In genomic region chr11:72013765-72014711, GRCh38 we compare ENCODE assay signal across 12 cellular contexts. TPM values are rescaled to one million over a fixed set of nuclear protein-coding genes. Genes with fewer than 3 reads are reported as not detected.
DNase-seq lines count a peak whose midpoint lies in the region; ATAC-seq, FAIRE-seq and TF ChIP-seq lines count a peak whose summit lies in the region.
"Had no signal": no experiment of that assay in that cellular context is flagged by ENCODE, and none has a peak within 500 bp of the region (broad histone marks: within the 10 kb centered on the region; RNA-seq: fewer than 3 reads in every experiment).

No MANE protein-coding gene starts in this region.

- TF ChIP-seq RAD21 in A549 (conservative IDR thresholded peaks at IDR 0.05 in 1 of 2, IDR thresholded peaks at IDR 0.05 in 1 of 2) (no peak), IMR-90 (IDR thresholded peaks at IDR 0.05; ENCODE audit: low read length) (no peak), H1 (IDR thresholded peaks at IDR 0.05 in 1 of 2, conservative IDR thresholded peaks at IDR 0.05 in 1 of 2; ENCODE audit: low read depth in 2 of 2, low read length in 2 of 2) (no peak)

- no peak overlapping the region for H3K14ac ChIP-seq in IMR-90 (replicated peaks; ENCODE audit: low read depth, low read length)
- no peak overlapping the region for H3K14ac ChIP-seq in H1 (ENCODE audit: insufficient read length)

- dilution Hi-C loops in IMR-90 (cut with HindIII; ENCODE audit: low sequenced_read_pairs, unreplicated experiment) = no loop called here

- H3K4me3 Mint-ChIP-seq in natural killer cell = peak overlapping the region; percentile 9
- H3K4me3 Mint-ChIP-seq: activated B cell treated with CpG ODN at 0.5 μM for 24 hours; CD4-positive, CD25-positive, alpha-beta regulatory T cell had no signal

- no peak overlapping the region for H3K9ac ChIP-seq in IMR-90 (ENCODE audit: low read depth, low read length)
- no peak overlapping the region for H3K9ac ChIP-seq in H1 (replicated peaks in 1 of 4; ENCODE audit: extremely low read depth in 1 of 4, low read depth in 3 of 4, low read length in 3 of 4)

- peaks cover 47% of the 10 kb centered on the region for H3K36me3 Mint-ChIP-seq in natural killer cell

- H3K56ac ChIP-seq in IMR-90 (ENCODE audit: extremely low read depth, insufficient read depth, low read length) = no peak overlapping the region
- no peak overlapping the region for H3K56ac ChIP-seq in H1 (replicated peaks; ENCODE audit: insufficient read length, low read depth, low read length)

- no peak overlapping the region for H4K5ac ChIP-seq in IMR-90 (ENCODE audit: low read depth, low read length)
- H4K5ac ChIP-seq in H1 (ENCODE audit: insufficient read length, low read depth, low read length) = no peak overlapping the region

- no peaks in the 10 kb centered on the region for H3K27me3 Mint-ChIP-seq in natural killer cell (ENCODE audit: low read depth in 2 of 2)
- H3K27me3 Mint-ChIP-seq: activated B cell treated with CpG ODN at 0.5 μM for 24 hours; CD4-positive, CD25-positive, alpha-beta regulatory T cell had no signal

- peaks cover 13 to 18% of the 10 kb centered on the region in 2 donors for H3K4me1 Mint-ChIP-seq in natural killer cell
- H3K4me1 Mint-ChIP-seq: activated B cell treated with CpG ODN at 0.5 μM for 24 hours had no signal

- H4K91ac ChIP-seq in IMR-90 (ENCODE audit: insufficient read depth, low read depth, low read length) (no peak overlapping the region), H1 (replicated peaks; ENCODE audit: insufficient read length, low read length) (no peak overlapping the region)

- H3K36me3 ChIP-seq in IMR-90 (ENCODE audit: control insufficient read depth, insufficient read depth, low read length) = peaks cover 97% of the 10 kb centered on the region
- H3K36me3 ChIP-seq in H1 (ENCODE audit: control insufficient read depth in 2 of 4, insufficient read depth in 4 of 4, low read length in 3 of 4) = peaks cover 54 to 83% (median 75%) of the 10 kb centered on the region in 4 experiments

- no peaks in the 10 kb centered on the region for H3K27me3 ChIP-seq in IMR-90 (ENCODE audit: control insufficient read depth, insufficient read depth, low read length)
- no peaks in the 10 kb centered on the region for H3K27me3 ChIP-seq in H1 (replicated peaks in 1 of 4; ENCODE audit: control insufficient read depth in 3 of 4, extremely low read depth in 1 of 4, insufficient read depth in 3 of 4, low read length in 3 of 4)

- H2BK15ac ChIP-seq in IMR-90 (ENCODE audit: low read depth, low read length) (no peak overlapping the region), H1 (ENCODE audit: low read length) (0 out of 2 replicates have a peak overlapping the region, but pooled peaks have one; percentile 72)

- 0 out of 2 replicates have a peak, but pooled peaks cover 5% of the 10 kb centered on the region for H3K9me1 ChIP-seq in IMR-90 (ENCODE audit: insufficient read depth, low read length)

- H2AK5ac ChIP-seq in IMR-90 (ENCODE audit: low read depth, low read length) (no peak overlapping the region), H1 (ENCODE audit: low read depth, low read length) (no peak overlapping the region)

- peak overlapping the region; percentile 33 for H2AK9ac ChIP-seq in IMR-90 (replicated peaks; ENCODE audit: low read depth, low read length, poor library complexity)

- H3K23ac ChIP-seq in IMR-90 (ENCODE audit: low read depth, low read length) (no peak overlapping the region), H1 (ENCODE audit: insufficient read length) (no peak overlapping the region)

- H2BK20ac ChIP-seq in IMR-90 (ENCODE audit: low read depth, low read length) (no peak overlapping the region), H1 (ENCODE audit: low read length) (no peak overlapping the region)

- H3K9me3 Mint-ChIP-seq in natural killer cell = no peaks in the 10 kb centered on the region
- H3K9me3 Mint-ChIP-seq: activated B cell treated with CpG ODN at 0.5 μM for 24 hours; CD4-positive, CD25-positive, alpha-beta regulatory T cell had no signal

- TF ChIP-seq EP300 in A549 (IDR thresholded peaks at IDR 0.05) = no peak
- TF ChIP-seq EP300 in H1 (IDR thresholded peaks at IDR 0.05; ENCODE audit: borderline replicate concordance in 1 of 2, low read depth in 2 of 2, low read length in 2 of 2) = no peak

- H3K27ac ChIP-seq in A549 (peak overlapping the region; percentile 28 to 68; a peak in 3 of 6 replicates), IMR-90 (ENCODE audit: insufficient read depth, low read length) (no peak overlapping the region), H1 (ENCODE audit: low read depth, low read length) (no peak overlapping the region)

- peaks cover 30% of the 10 kb centered on the region for H3K4me1 ChIP-seq in A549
- H3K4me1 ChIP-seq in IMR-90 (ENCODE audit: control insufficient read depth, insufficient read depth, low read length) = no peaks in the 10 kb centered on the region
- H3K4me1 ChIP-seq in H1 (replicated peaks in 1 of 4; ENCODE audit: control insufficient read depth in 3 of 4, insufficient read depth in 4 of 4, low read length in 3 of 4) = no peaks in the 10 kb centered on the region

- H4K8ac ChIP-seq in IMR-90 (ENCODE audit: low read depth in 2 of 2, low read length in 2 of 2) (no peak overlapping the region), H1 (ENCODE audit: extremely low read depth, insufficient read depth, low read length) (no peak overlapping the region)

- H3K23me2 ChIP-seq in H1 (ENCODE audit: low read depth, low read length) = no peaks in the 10 kb centered on the region

- BruUV-seq in IMR-90 (replicated peaks; lab: Mats Ljungman, UMichigan) = no TSS peak

- no peak for TF ChIP-seq POLR2A in A549 (IDR thresholded peaks at IDR 0.05; ENCODE audit: low read length)
- no peak for TF ChIP-seq POLR2A in IMR-90 (IDR thresholded peaks at IDR 0.05; ENCODE audit: low read depth, low read length)
- TF ChIP-seq POLR2A in H1 (IDR thresholded peaks at IDR 0.05; ENCODE audit: control extremely low read depth in 1 of 2, low read depth in 2 of 2, low read length in 2 of 2) = no peak

- H2BK12ac ChIP-seq in H1 (ENCODE audit: low read depth, low read length) = no peak overlapping the region

- DNase-seq in A549 (ENCODE audit: low read depth in 1 of 2, low spot score in 1 of 2) (no peak), IMR-90 (no peak), H1 (ENCODE audit: low read depth in 1 of 2, low spot score in 2 of 2) (no peak), natural killer cell (no peak), dedifferentiated amniotic fluid mesenchymal stem cell (ENCODE audit: extremely low spot score) (no peak), NCI-H1105 (lab: John Stamatoyannopoulos, UW) (no peak), NCI-H2107 treated with DMSO at 0.1 percent for 48 hours (lab: John Stamatoyannopoulos, UW; ENCODE audit: unreplicated experiment) (no peak)
- DNase-seq in stimulated activated CD4-positive, alpha-beta T cell treated with anti-CD3 and anti-CD28 coated beads, Interleukin-1b, Interleukin-23, amount 100 ng/mL, for 48 hours = no peak
- DNase-seq: activated B cell treated with CpG ODN at 0.5 μM for 24 hours; CD4-positive, CD25-positive, alpha-beta regulatory T cell had no signal

- no peak overlapping the region for H2AFZ ChIP-seq in IMR-90 (replicated peaks; ENCODE audit: low read length, poor library complexity)
- no peak overlapping the region for H2AFZ ChIP-seq in H1 (ENCODE audit: low read length)

- H2BK120ac ChIP-seq in IMR-90 (ENCODE audit: low read depth, low read length) = no peak overlapping the region
- H2BK120ac ChIP-seq in H1 (replicated peaks; ENCODE audit: low read depth, low read length) = no peak overlapping the region

- H3K79me1 ChIP-seq in IMR-90 (ENCODE audit: low read depth in 1 of 2, low read length in 2 of 2) (peaks cover 30 to 69% of the 10 kb centered on the region in 2 experiments), H1 (ENCODE audit: low read depth, low read length) (no peaks in the 10 kb centered on the region; the same call in 1 of the 2 replicates)

- H4K20me1 ChIP-seq in IMR-90 (ENCODE audit: insufficient read depth, low read length) (peaks cover 42% of the 10 kb centered on the region), H1 (replicated peaks in 1 of 2; ENCODE audit: control insufficient read depth in 1 of 2, insufficient read depth in 2 of 2, low read length in 2 of 2) (peaks cover 20 to 40% of the 10 kb centered on the region in 2 experiments)

- POLR2A ChIA-PET in A549 (lab: Yijun Ruan, JAX) = interaction anchor here (1.3 kb wide), 1 partner anchor 11 kb away, joined by 3 read pairs; no protein-coding TSS in a partner anchor
- POLR2A ChIA-PET in IMR-90 (lab: Charles Lee; ENCODE audit: unreplicated experiment) = no interaction called here
- POLR2A ChIA-PET in H1 (lab: Charles Lee; ENCODE audit: partially characterized antibody) = interaction anchor here (0.6 to 3.3 kb wide), 8 partner anchors 9 to 78 kb away, joined by 3 to 11 read pairs (median 4); partner anchors contain the start of gene IL18BP

- H3K4ac ChIP-seq in IMR-90 (ENCODE audit: low read depth, low read length) (no peak overlapping the region), H1 (replicated peaks; ENCODE audit: insufficient read length, low read depth, low read length) (no peak overlapping the region)

- 0 out of 3 replicates have a peak overlapping the region, but pooled peaks have one; percentile 20 for H3K4me2 ChIP-seq in A549
- H3K4me2 ChIP-seq in IMR-90 (ENCODE audit: low read depth, low read length) = no peak overlapping the region
- no peak overlapping the region for H3K4me2 ChIP-seq in H1 (ENCODE audit: insufficient read depth in 1 of 2, low read depth in 2 of 2, low read length in 2 of 2)

- peak in 1 of 2 experiments; percentile 2; a peak in 2 of 6 replicates for ATAC-seq in A549
- ATAC-seq in IMR-90 (ENCODE audit: low read depth) = no peak
- ATAC-seq in natural killer cell = no peak

- peak overlapping the region; percentile 72 to 73 for H3K27ac Mint-ChIP-seq in natural killer cell
- H3K27ac Mint-ChIP-seq: activated B cell treated with CpG ODN at 0.5 μM for 24 hours had no signal

- 92% methylated on average over 38 of the region's 38 CpGs for WGBS in A549 (ENCODE audit: missing lambda C conversion rate)
- 94% methylated on average over 24 of the region's 38 CpGs; no CpG with 5 or more reads in 1 of the 2 experiments for WGBS in IMR-90 (ENCODE audit: extremely low coverage in 2 of 2, insufficient read length in 1 of 2), 2 experiments
- 93% methylated on average over 35 of the region's 38 CpGs; no CpG with 5 or more reads in 1 of the 2 experiments for WGBS in H1 (ENCODE audit: extremely low coverage in 1 of 2, insufficient coverage in 1 of 2, insufficient read length in 1 of 2, insufficient replicate concordance in 2 of 2, low coverage in 1 of 2, low lambda C conversion rate in 2 of 2, missing lambda C conversion rate in 1 of 2), 2 experiments

- no peak overlapping the region for H3K4me3 ChIP-seq in A549
- H3K4me3 ChIP-seq in IMR-90 (ENCODE audit: insufficient read depth, low read depth, low read length) = no peak overlapping the region
- H3K4me3 ChIP-seq in H1 (ENCODE audit: extremely low read depth in 1 of 4, insufficient read depth in 2 of 4, low read depth in 3 of 4, low read length in 4 of 4) = no peak overlapping the region

- H2BK5ac ChIP-seq in IMR-90 (ENCODE audit: low read depth, low read length, poor library complexity, severe bottlenecking) (no peak overlapping the region), H1 (ENCODE audit: low read depth, low read length) (no peak overlapping the region)

- in situ Hi-C loops in IMR-90 (cut with MboI; ENCODE audit: low sequenced_read_pairs) = no loop called here

- H3K79me2 ChIP-seq in H1 (ENCODE audit: control insufficient read depth in 1 of 2, insufficient read depth in 2 of 2, low read length in 2 of 2) = no peaks in the 10 kb centered on the region

- intact Hi-C loops in IMR-90 (cut with micrococcal nuclease) (no loop called here), natural killer cell (cut with micrococcal nuclease) (no loop called here)

- FAIRE-seq in A549 (lab: Jason Lieb, UNC) (no peak), H1 (lab: Jason Lieb, UNC) (no peak)
- FAIRE-seq: frontal cortex, HTR-8/SVneo had no signal

- no peaks in the 10 kb centered on the region for H3K9me3 ChIP-seq in A549
- H3K9me3 ChIP-seq in IMR-90 (ENCODE audit: control insufficient read depth, insufficient read depth, low read length) = no peaks in the 10 kb centered on the region
- no peaks in the 10 kb centered on the region for H3K9me3 ChIP-seq in H1 (ENCODE audit: insufficient read depth in 2 of 2, low read depth in 1 of 2, low read length in 1 of 2)

- TF ChIP-seq CTCF in A549 (IDR thresholded peaks at IDR 0.05) (no peak), IMR-90 (conservative IDR thresholded peaks at IDR 0.05; ENCODE audit: low read depth, low read length) (no peak), H1 (IDR thresholded peaks at IDR 0.05; ENCODE audit: control extremely low read depth in 1 of 3, insufficient read depth in 1 of 3, low read depth in 1 of 3, low read length in 3 of 3) (no peak), natural killer cell (IDR thresholded peaks at IDR 0.05) (no peak)

- H3K18ac ChIP-seq in IMR-90 (ENCODE audit: low read depth, low read length) (no peak overlapping the region), H1 (ENCODE audit: extremely low read depth, low read length) (no peak overlapping the region)

- CTCF ChIA-PET in A549 (lab: Yijun Ruan, JAX) = interaction anchor here (0.8 to 15.5 kb wide), 17 partner anchors 8 to 417 kb away, joined by 3 to 354 read pairs (median 5); partner anchors contain the start of genes IL18BP and LAMTOR1
- CTCF ChIA-PET in IMR-90 (lab: Yijun Ruan, JAX) = interaction anchor here (1.3 to 1.6 kb wide), 3 partner anchors 11 to 77 kb away, joined by 3 to 4 read pairs (median 3); no protein-coding TSS in a partner anchor
- CTCF ChIA-PET in H1 (lab: Charles Lee; ENCODE audit: partially characterized antibody) = interaction anchor here (0.7 to 25.0 kb wide), 17 partner anchors 7 to 223 kb away, joined by 3 to 423 read pairs (median 6); partner anchors contain the start of genes IL18BP and LAMTOR1

RNA-seq across cellular contexts. Expression of gene IL18BP, which starts 15.3 kb away (rescaled TPM):
- polyA plus RNA-seq in A549 (2011; rRNA removed) (7.6 and 7.7 TPM in 2 replicates), A549 (2017; fragmentation: RNase III; extraction: RNeasy Plus Mini Kit Qiagen cat#74134 plus additional on column Dnase treatment) (6.0 to 7.9 TPM (median 6.6 TPM) in 3 replicates), IMR-90 (2012; rRNA removed) (3.2 and 3.7 TPM in 2 replicates), H1 (2011; rRNA removed) (17.0 and 17.7 TPM in 2 replicates)
- 5.2 and 6.7 TPM in 2 replicates for polyA plus RNA-seq in A549 (2012; cell fraction: cytosol; rRNA removed)
- 61.1 and 61.2 TPM in 2 replicates for polyA plus RNA-seq in A549 (2012; cell fraction: nucleus; rRNA removed)
- 8.7 and 15.0 TPM in 2 replicates for polyA minus RNA-seq in A549 (2011; rRNA and poly(A)+ RNA removed)
- total RNA-seq in IMR-90 (2012; rRNA removed) (0.83 and 0.90 TPM in 2 replicates), natural killer cell (10 to 100 TPM; 23.1 to 35.5 (median 27.2) TPM)
- polyA plus RNA-seq in IMR-90 (2012; cell fraction: cytosol; rRNA removed) = 0.55 and 0.79 TPM in 2 replicates
- polyA plus RNA-seq in IMR-90 (2012; cell fraction: nucleus; rRNA removed; ENCODE audit: low replicate concordance) = 41.8 and 42.5 TPM in 2 replicates
- 9.8 and 10.2 TPM in 2 replicates for total RNA-seq in H1 (2021; fragmentation: NEBNext Ultra II Directional; extraction: Animal tissue kit (Norgen Biotek cat#: 25700))
- 14.3 TPM for polyA plus RNA-seq in H1 (2011; cell fraction: cytosol; rRNA removed)
- 55.3 TPM for polyA plus RNA-seq in H1 (2011; cell fraction: nucleus; rRNA removed)
- polyA plus RNA-seq in H1 (2012, experiment 1 of 2) = 9.0 to 11.1 TPM (median 10.1 TPM) in 4 replicates
- polyA plus RNA-seq in H1 (2012, experiment 2 of 2) = 3.4 TPM
- polyA plus RNA-seq in H1 (2013, experiment 1 of 2) = 10.6 TPM
- polyA plus RNA-seq in H1 (2013, experiment 2 of 2) = 8.3 TPM
- 8.5 and 10.7 TPM in 2 replicates for polyA minus RNA-seq in H1 (2011; rRNA and poly(A)+ RNA removed)
- polyA minus RNA-seq in H1 (2011; cell fraction: cytosol; rRNA and poly(A)+ RNA removed) = 3.4 TPM
- polyA minus RNA-seq in H1 (2011; cell fraction: nucleus; rRNA and poly(A)+ RNA removed) = 18.8 TPM

Comparison
In these comparisons a context has a peak if more than half of its experiments do, and no peak if none do; other contexts are left out.
1. H3K27ac ChIP-seq: peak in A549 (2 of 2); none in IMR-90 (single experiment) and H1 (single experiment).
2. Of the 18 proteins assayed by ChIP-seq in both H1 and A549: peak only in H1: none; only in A549: MAFK; in both: none; in neither: 17.